Comparison of ENCODE assay signal across 8 cellular contexts in the genomic region with DNA sequence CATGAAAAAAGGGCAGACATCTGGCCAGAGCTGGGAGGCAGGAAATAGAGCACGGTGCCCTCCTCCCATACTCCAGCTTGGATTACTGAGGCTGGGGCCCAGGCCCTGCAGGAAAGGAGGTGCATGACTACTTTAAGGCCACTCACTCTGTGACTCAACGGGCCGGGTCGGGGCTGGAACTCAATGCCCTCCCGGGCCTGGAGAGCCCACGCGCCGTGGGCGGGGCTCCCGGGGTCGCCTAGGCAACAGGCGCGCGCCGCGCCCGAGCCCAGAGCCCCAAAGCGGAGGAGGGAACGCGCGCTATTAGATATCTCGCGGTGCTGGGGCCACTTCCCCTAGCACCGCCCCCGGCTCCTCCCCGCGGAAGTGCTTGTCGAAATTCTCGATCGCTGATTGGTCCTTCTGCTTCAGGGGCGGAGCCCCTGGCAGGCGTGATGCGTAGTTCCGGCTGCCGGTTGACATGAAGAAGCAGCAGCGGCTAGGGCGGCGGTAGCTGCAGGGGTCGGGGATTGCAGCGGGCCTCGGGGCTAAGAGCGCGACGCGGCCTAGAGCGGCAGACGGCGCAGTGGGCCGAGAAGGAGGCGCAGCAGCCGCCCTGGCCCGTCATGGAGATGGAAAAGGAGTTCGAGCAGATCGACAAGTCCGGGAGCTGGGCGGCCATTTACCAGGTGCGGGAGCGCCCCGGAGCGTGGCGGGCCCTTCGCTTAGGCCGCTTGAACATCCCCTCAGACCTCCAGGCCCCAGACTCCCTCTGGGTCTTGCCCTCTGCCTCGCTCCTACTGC. TPM values are rescaled to one million over a fixed set of nuclear protein-coding genes. Genes with fewer than 3 reads are reported as not detected.
A peak's percentile ranks its signal among the peaks of the same experiment; 100 is the strongest.
DNase-seq lines count a peak whose midpoint lies in the region; ATAC-seq and TF ChIP-seq lines count a peak whose summit lies in the region.

TSS of gene PTPN1 (plus strand) at position 461 of the 783 bp plus-strand sequence. CDS start at position 606, 145 bp downstream.

- H3K27me3 ChIP-seq in PC-3 (ENCODE audit: low read length): no peaks in the 10 kb centered on the region

- H3F3A ChIP-seq in PC-3 (ENCODE audit: low read length, unreplicated experiment): no peaks in the 10 kb centered on the region

- H3K9me3 ChIP-seq in PC-3 (ENCODE audit: low read length): no peaks in the 10 kb centered on the region

- H3K4me3 ChIP-seq in PC-3 (ENCODE audit: low read length): peak within 1 kb of the TSS; percentile 83

- peak; percentile 100 for DNase-seq in DMS114 treated with DMSO at 0.1 percent for 48 hours (lab: John Stamatoyannopoulos, UW; ENCODE audit: unreplicated experiment)
- DNase-seq in PC-3: peak; percentile 100
- peak; percentile 99 for DNase-seq in activated T-cell treated with anti-CD3 and anti-CD28 coated beads for 48 hours (ENCODE audit: low read depth)
- DNase-seq in epithelial cell of prostate (ENCODE audit: low read depth, low spot score): peak; percentile 92
- DNase-seq in mucosa of gallbladder (ENCODE audit: low spot score): peak; percentile 99
- DNase-seq in stimulated activated CD8-positive, alpha-beta memory T cell treated with anti-CD3 and anti-CD28 coated beads, Interleukin-4, amount 100 ng/mL, for 4 hours (ENCODE audit: low read depth in 2 of 2, low spot score in 1 of 2): peak; percentile 92 to 96

- peak within 1 kb of the TSS; percentile 68 for H2AFZ ChIP-seq in PC-3 (ENCODE audit: low read length)

- no peak for TF ChIP-seq EP300 in Ishikawa (IDR thresholded peaks at IDR 0.05; ENCODE audit: borderline replicate concordance)

- ATAC-seq in GM21529 (IDR thresholded peaks at IDR 0.05; ENCODE audit: unreplicated experiment): peak; percentile 86
- peak; percentile 96 for ATAC-seq in PC-3

- no peak; the same call in 1 of the 2 replicates for TF ChIP-seq RAD21 in Ishikawa (IDR thresholded peaks at IDR 0.05; ENCODE audit: low read depth)

- intact Hi-C loops in PC-3 (cut with micrococcal nuclease): loop anchor here (2.0 kb wide), 2 partner anchors 51 to 67 kb away; no protein-coding TSS in a partner anchor

- CTCF ChIA-PET in PC-3 (lab: Charles Lee): no interaction called here

- TSS peak; percentile 33 for BruUV-seq in PC-3 (replicated peaks; lab: Mats Ljungman, UMichigan)

- H3K27ac ChIP-seq in PC-3 (ENCODE audit: low read length) (peak within 1 kb of the TSS; percentile 38), epithelial cell of prostate (peak within 1 kb of the TSS; percentile 84)

- peaks cover 37% of the 10 kb centered on the region for H3K4me1 ChIP-seq in PC-3 (ENCODE audit: insufficient read depth, low read length)

- H3K36me3 ChIP-seq in PC-3 (ENCODE audit: low read depth, low read length): no peaks in the 10 kb centered on the region

- H3K9me2 ChIP-seq in PC-3 (replicated peaks; ENCODE audit: low read length): no peaks in the 10 kb centered on the region

- H4K20me1 ChIP-seq in PC-3 (ENCODE audit: low read length): peaks cover 38% of the 10 kb centered on the region

- H3K79me2 ChIP-seq in PC-3 (ENCODE audit: low read length): peaks cover 50% of the 10 kb centered on the region

- H3K9ac ChIP-seq in PC-3 (ENCODE audit: low read length): peak within 1 kb of the TSS; percentile 86

- TF ChIP-seq CTCF in PC-3 (conservative IDR thresholded peaks at IDR 0.05; ENCODE audit: low read depth, low read length): no peak

- POLR2A ChIA-PET in PC-3 (lab: Charles Lee; ENCODE audit: unreplicated experiment): interaction anchor here (0.5 kb wide), 1 partner anchor 9 kb away, joined by 6 read pairs; no protein-coding TSS in a partner anchor

- H3K4me2 ChIP-seq in PC-3 (ENCODE audit: low read length): peak within 1 kb of the TSS; percentile 94

TF ChIP-seq in Ishikawa, 13 proteins besides CTCF, POLR2A, EP300 and RAD21:
- TF ChIP-seq NFIC (IDR thresholded peaks at IDR 0.05) (no peak; the same call in 1 of the 2 replicates), EGR1 (IDR thresholded peaks at IDR 0.05) (peak; percentile 65), TCF12 (IDR thresholded peaks at IDR 0.05; ENCODE audit: low read depth) (peak; percentile 16; the same call in 1 of the 2 replicates), CREB1 (IDR thresholded peaks at IDR 0.05; ENCODE audit: low read depth) (peak; percentile 49), ZBTB7A (IDR thresholded peaks at IDR 0.05; ENCODE audit: low read depth) (peak; percentile 56; the same call in 1 of the 2 replicates), YY1 (IDR thresholded peaks at IDR 0.05; ENCODE audit: low read depth) (peak; percentile 77), TAF1 (IDR thresholded peaks at IDR 0.05; ENCODE audit: low read depth) (peak; percentile 89)
- TF ChIP-seq, protein P1, sequence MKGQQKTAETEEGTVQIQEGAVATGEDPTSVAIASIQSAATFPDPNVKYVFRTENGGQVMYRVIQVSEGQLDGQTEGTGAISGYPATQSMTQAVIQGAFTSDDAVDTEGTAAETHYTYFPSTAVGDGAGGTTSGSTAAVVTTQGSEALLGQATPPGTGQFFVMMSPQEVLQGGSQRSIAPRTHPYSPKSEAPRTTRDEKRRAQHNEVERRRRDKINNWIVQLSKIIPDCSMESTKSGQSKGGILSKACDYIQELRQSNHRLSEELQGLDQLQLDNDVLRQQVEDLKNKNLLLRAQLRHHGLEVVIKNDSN (IDR thresholded peaks at IDR 0.05): no peak
- TF ChIP-seq, protein P2, sequence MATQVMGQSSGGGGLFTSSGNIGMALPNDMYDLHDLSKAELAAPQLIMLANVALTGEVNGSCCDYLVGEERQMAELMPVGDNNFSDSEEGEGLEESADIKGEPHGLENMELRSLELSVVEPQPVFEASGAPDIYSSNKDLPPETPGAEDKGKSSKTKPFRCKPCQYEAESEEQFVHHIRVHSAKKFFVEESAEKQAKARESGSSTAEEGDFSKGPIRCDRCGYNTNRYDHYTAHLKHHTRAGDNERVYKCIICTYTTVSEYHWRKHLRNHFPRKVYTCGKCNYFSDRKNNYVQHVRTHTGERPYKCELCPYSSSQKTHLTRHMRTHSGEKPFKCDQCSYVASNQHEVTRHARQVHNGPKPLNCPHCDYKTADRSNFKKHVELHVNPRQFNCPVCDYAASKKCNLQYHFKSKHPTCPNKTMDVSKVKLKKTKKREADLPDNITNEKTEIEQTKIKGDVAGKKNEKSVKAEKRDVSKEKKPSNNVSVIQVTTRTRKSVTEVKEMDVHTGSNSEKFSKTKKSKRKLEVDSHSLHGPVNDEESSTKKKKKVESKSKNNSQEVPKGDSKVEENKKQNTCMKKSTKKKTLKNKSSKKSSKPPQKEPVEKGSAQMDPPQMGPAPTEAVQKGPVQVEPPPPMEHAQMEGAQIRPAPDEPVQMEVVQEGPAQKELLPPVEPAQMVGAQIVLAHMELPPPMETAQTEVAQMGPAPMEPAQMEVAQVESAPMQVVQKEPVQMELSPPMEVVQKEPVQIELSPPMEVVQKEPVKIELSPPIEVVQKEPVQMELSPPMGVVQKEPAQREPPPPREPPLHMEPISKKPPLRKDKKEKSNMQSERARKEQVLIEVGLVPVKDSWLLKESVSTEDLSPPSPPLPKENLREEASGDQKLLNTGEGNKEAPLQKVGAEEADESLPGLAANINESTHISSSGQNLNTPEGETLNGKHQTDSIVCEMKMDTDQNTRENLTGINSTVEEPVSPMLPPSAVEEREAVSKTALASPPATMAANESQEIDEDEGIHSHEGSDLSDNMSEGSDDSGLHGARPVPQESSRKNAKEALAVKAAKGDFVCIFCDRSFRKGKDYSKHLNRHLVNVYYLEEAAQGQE (IDR thresholded peaks at IDR 0.05; ENCODE audit: low read depth): no peak
- TF ChIP-seq, protein P3, sequence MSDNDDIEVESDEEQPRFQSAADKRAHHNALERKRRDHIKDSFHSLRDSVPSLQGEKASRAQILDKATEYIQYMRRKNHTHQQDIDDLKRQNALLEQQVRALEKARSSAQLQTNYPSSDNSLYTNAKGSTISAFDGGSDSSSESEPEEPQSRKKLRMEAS (IDR thresholded peaks at IDR 0.05): no peak; the same call in none of the 2 replicates

RNA-seq across cellular contexts. Expression of gene PTPN1, which starts in this region (rescaled TPM):
- total RNA-seq in PC-3 (2014; rRNA removed) (47.2 and 47.7 TPM in 2 replicates), mucosa of gallbladder (24.0 TPM)

Comparison
In these comparisons a context has a peak if more than half of its experiments do, and no peak if none do; other contexts are left out.
1. Peak in every context shown above with its lines: DNase-seq, ATAC-seq, H3K4me3 ChIP-seq and H3K27ac ChIP-seq.